ENCODE assay signal across 9 cellular contexts in the genomic region with DNA sequence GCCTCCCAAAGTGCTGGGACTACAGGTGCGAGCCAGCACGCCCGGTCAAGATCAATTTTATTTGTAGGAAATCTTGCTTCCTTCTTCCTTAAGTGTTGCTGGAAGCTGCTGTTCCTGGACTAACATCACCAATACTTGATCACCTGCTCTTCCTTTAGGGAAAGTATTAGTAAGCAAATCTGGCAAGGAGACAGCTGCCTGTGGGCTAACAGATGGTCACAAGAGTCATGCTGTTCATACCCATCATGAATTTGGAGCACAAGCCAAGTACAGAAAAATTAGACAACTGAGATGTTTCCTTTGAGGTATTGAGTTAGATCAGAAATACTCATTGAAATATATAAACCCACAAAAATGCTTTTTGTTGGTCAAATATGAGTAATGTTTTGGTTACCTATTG. TPM values are rescaled to one million over a fixed set of nuclear protein-coding genes. Genes with fewer than 3 reads are reported as not detected.
DNase-seq lines count a peak whose midpoint lies in the region; FAIRE-seq and TF ChIP-seq lines count a peak whose summit lies in the region.
"Had no signal": no experiment of that assay in that cellular context is flagged by ENCODE, and none has a peak within 500 bp of the region (broad histone marks: within the 10 kb centered on the region; RNA-seq: fewer than 3 reads in every experiment).

No MANE protein-coding gene starts in this region.

- TF ChIP-seq CTCF in stomach (IDR thresholded peaks at IDR 0.05) (no peak), D721Med (IDR thresholded peaks at IDR 0.05; ENCODE audit: insufficient read depth, missing control alignments) (no peak)

- H3K4me3 ChIP-seq in stomach, result no peak overlapping the region

- FAIRE-seq in HTR-8/SVneo (lab: Jason Lieb, UNC) (no peak), D721Med (lab: Jason Lieb, UNC) (no peak)
- FAIRE-seq: small intestine had no signal

- no peaks in the 10 kb centered on the region for H3K27me3 ChIP-seq in stomach

- peak overlapping the region; percentile 26 to 77 (median 51) for H3K27ac ChIP-seq in stomach

- no peaks in the 10 kb centered on the region for H3K9me3 ChIP-seq in stomach

- no peak for TF ChIP-seq EP300 in stomach (IDR thresholded peaks at IDR 0.05)

- intact Hi-C loops in stomach (cut with DNase I; ENCODE audit: low total_unique reads), result no loop called here

- WGBS in stomach, 5 donors, result 66 to 88% (median 77%) methylated on average over 3 of the region's 3 CpGs

- peaks cover 8 to 38% (median 17%) of the 10 kb centered on the region in 4 donors for H3K4me1 ChIP-seq in stomach

- no peaks in the 10 kb centered on the region for H3K36me3 ChIP-seq in stomach

- peak; percentile 25 for DNase-seq in HTR-8/SVneo (ENCODE audit: insufficient read length, low spot score)
- peak; percentile 93 for DNase-seq in RPMI7951 (ENCODE audit: low read depth)
- DNase-seq in fibroblast of gingiva (ENCODE audit: low read depth), result peak; percentile 61
- DNase-seq in stomach, result no peak
- no peak for DNase-seq in GM19240 (ENCODE audit: insufficient read length, low spot score)
- no peak for DNase-seq in iPS-NIHi7 (ENCODE audit: extremely low spot score)
- DNase-seq in D721Med (ENCODE audit: insufficient read length, low spot score), result no peak
- DNase-seq: activated CD8-positive, alpha-beta T cell treated with anti-CD3 and anti-CD28 coated beads for 36 hours; small intestine had no signal

- no peak for TF ChIP-seq POLR2A in stomach (IDR thresholded peaks at IDR 0.05)

RNA-seq across cellular contexts. Expression of gene BAIAP2L1, which starts 27.9 kb away (rescaled TPM):
- total RNA-seq in RPMI7951 (2014; rRNA removed; shearing (Covaris generic)), result 7.1 and 9.4 TPM in 2 replicates
- 10 to 100 TPM; 20.6 to 78.2 (median 62.9) TPM for total RNA-seq in stomach
- 10 to 100 TPM; 26.1 to 46.9 (median 28.1) TPM for polyA plus RNA-seq in stomach

Comparison
In these comparisons a context has a peak if more than half of its experiments do, and no peak if none do; other contexts are left out.
1. DNase-seq: peak in HTR-8/SVneo (single experiment), RPMI7951 (single experiment) and fibroblast of gingiva (single experiment); none in stomach (single experiment), GM19240 (single experiment), iPS-NIHi7 (single experiment) and D721Med (single experiment).